Comparison of ENCODE assay signal across 1 cellular context in genomic region chr3:172259726-172260248, GRCh38.
TF ChIP-seq lines count a peak whose summit lies in the region.

No MANE protein-coding gene starts in this region.

TF ChIP-seq in GM23338, 12 proteins besides CTCF, POLR2A, EP300 and RAD21 (continued from another document):
- TF ChIP-seq ZNF462 (CRISPR knock-in tag; IDR thresholded peaks at IDR 0.05) (no peak), STAT1 (IDR thresholded peaks at IDR 0.05; ENCODE audit: unreplicated experiment) (no peak), POLR2AphosphoS5 (IDR thresholded peaks at IDR 0.05; ENCODE audit: low read depth) (no peak), EZH2phosphoT487 (IDR thresholded peaks at IDR 0.05; ENCODE audit: unreplicated experiment) (no peak), NANOG (IDR thresholded peaks at IDR 0.05; ENCODE audit: borderline replicate concordance) (no peak)
